1 cellular context compared by ENCODE assay signal in genomic region chr11:112620621-112621394, GRCh38.
TF ChIP-seq lines count a peak whose summit lies in the region.

No MANE protein-coding gene starts in this region.

TF ChIP-seq in K562, 482 proteins besides CTCF, POLR2A, EP300 and RAD21 (continued from another document):
- TF ChIP-seq, protein P1, sequence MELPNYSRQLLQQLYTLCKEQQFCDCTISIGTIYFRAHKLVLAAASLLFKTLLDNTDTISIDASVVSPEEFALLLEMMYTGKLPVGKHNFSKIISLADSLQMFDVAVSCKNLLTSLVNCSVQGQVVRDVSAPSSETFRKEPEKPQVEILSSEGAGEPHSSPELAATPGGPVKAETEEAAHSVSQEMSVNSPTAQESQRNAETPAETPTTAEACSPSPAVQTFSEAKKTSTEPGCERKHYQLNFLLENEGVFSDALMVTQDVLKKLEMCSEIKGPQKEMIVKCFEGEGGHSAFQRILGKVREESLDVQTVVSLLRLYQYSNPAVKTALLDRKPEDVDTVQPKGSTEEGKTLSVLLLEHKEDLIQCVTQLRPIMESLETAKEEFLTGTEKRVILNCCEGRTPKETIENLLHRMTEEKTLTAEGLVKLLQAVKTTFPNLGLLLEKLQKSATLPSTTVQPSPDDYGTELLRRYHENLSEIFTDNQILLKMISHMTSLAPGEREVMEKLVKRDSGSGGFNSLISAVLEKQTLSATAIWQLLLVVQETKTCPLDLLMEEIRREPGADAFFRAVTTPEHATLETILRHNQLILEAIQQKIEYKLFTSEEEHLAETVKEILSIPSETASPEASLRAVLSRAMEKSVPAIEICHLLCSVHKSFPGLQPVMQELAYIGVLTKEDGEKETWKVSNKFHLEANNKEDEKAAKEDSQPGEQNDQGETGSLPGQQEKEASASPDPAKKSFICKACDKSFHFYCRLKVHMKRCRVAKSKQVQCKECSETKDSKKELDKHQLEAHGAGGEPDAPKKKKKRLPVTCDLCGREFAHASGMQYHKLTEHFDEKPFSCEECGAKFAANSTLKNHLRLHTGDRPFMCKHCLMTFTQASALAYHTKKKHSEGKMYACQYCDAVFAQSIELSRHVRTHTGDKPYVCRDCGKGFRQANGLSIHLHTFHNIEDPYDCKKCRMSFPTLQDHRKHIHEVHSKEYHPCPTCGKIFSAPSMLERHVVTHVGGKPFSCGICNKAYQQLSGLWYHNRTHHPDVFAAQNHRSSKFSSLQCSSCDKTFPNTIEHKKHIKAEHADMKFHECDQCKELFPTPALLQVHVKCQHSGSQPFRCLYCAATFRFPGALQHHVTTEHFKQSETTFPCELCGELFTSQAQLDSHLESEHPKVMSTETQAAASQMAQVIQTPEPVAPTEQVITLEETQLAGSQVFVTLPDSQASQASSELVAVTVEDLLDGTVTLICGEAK (IDR thresholded peaks at IDR 0.05) = no peak
- TF ChIP-seq, protein P1 (CRISPR knock-in tag; IDR thresholded peaks at IDR 0.05) = no peak
- TF ChIP-seq ETV6 (IDR thresholded peaks at IDR 0.05; ENCODE audit: borderline replicate concordance in 1 of 2, low read depth in 2 of 2, low read length in 1 of 2) (no peak), ETV6 (CRISPR knock-in tag; IDR thresholded peaks at IDR 0.05; ENCODE audit: borderline replicate concordance) (no peak), ZNF253 (CRISPR knock-in tag; conservative IDR thresholded peaks at IDR 0.05) (no peak), NFE2 (IDR thresholded peaks at IDR 0.05; ENCODE audit: low read depth) (peak; percentile 50), NR2C1 (IDR thresholded peaks at IDR 0.05) (peak; percentile 76), NR2C1 (tag; IDR thresholded peaks at IDR 0.05) (peak; percentile 53)
